In the genomic region with DNA sequence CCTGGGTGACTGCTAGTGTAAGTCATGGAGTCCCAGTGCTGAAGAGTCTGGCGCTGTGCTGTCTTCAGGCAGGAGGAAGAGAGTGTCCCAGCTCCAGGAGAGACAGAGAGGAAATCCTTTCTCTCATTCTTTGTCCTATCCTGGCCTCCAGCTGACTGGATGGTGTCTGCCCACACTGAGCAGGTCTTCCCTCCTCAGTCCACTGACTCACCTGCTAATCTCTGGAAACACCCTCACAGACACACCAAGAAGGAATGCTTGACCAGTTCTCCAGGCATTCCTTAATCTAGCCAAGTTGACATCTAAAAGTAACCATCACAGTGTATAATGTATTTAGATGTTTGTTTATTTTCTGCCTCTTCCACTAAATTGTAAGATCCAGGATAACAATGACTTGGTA, we compare ENCODE assay signal across 16 cellular contexts. TPM values are rescaled to one million over a fixed set of nuclear protein-coding genes. Genes with fewer than 3 reads are reported as not detected.
DNase-seq lines count a peak whose midpoint lies in the region; ATAC-seq and TF ChIP-seq lines count a peak whose summit lies in the region.
"Had no signal": no experiment of that assay in that cellular context is flagged by ENCODE, and none has a peak within 500 bp of the region (broad histone marks: within the 10 kb centered on the region; RNA-seq: fewer than 3 reads in every experiment).

No MANE protein-coding gene starts in this region.

- H3K4me3 ChIP-seq in SK-N-SH (ENCODE audit: low read depth in 2 of 2, low read length in 1 of 2), result no peak overlapping the region
- H3K4me3 ChIP-seq in SJSA1, result no peak overlapping the region
- H3K4me3 ChIP-seq in fibroblast of the aortic adventitia (ENCODE audit: low read depth, low read length), result no peak overlapping the region
- H3K4me3 ChIP-seq: coronary artery had no signal

- H4K20me1 ChIP-seq in SK-N-SH (ENCODE audit: insufficient read depth), result no peaks in the 10 kb centered on the region

- H3K79me2 ChIP-seq in SK-N-SH (ENCODE audit: insufficient read depth), result no peaks in the 10 kb centered on the region

- peaks cover 49 to 75% of the 10 kb centered on the region in 2 donors for H3K27me3 Mint-ChIP-seq in effector memory CD8-positive, alpha-beta T cell

- no peak overlapping the region for H3K9ac ChIP-seq in SK-N-SH

- no peaks in the 10 kb centered on the region for H3K9me2 ChIP-seq in SK-N-SH

- H3K4me1 ChIP-seq in SK-N-SH (ENCODE audit: control insufficient read depth in 1 of 2, insufficient read depth in 2 of 2, low read depth in 1 of 2, low read length in 1 of 2) (peaks cover 0 to 8% of the 10 kb centered on the region in 2 experiments; a peak in 1 of 4 replicates), SJSA1 (replicated peaks) (peaks cover 16% of the 10 kb centered on the region)

- POLR2A ChIA-PET in SK-N-SH (lab: Yijun Ruan, JAX), result no interaction called here

- no peak overlapping the region for H3K4me3 Mint-ChIP-seq in effector memory CD8-positive, alpha-beta T cell
- H3K4me3 Mint-ChIP-seq: activated naive CD8-positive, alpha-beta T cell treated with anti-CD3 and anti-CD28 coated beads, Interleukin-2, amount 10 ng/mL, durations not matched to agents 7 days and 5 days; stimulated activated naive CD8-positive, alpha-beta T cell treated with anti-CD3 and anti-CD28 coated beads, Interleukin-15, amount 100 ng/mL, for 72 hours; T-cell had no signal

- H3K36me3 Mint-ChIP-seq in effector memory CD8-positive, alpha-beta T cell (ENCODE audit: insufficient read depth), result no peaks in the 10 kb centered on the region
- H3K36me3 Mint-ChIP-seq: activated naive CD8-positive, alpha-beta T cell treated with anti-CD3 and anti-CD28 coated beads, Interleukin-2, amount 10 ng/mL, durations not matched to agents 7 days and 5 days; T-cell had no signal

- no CpG with 5 or more reads among the region's 1 CpG for WGBS in SK-N-SH (ENCODE audit: low lambda C conversion rate)

- H3K27ac ChIP-seq in SK-N-SH (ENCODE audit: low read depth in 2 of 2, low read length in 1 of 2), result no peak overlapping the region
- peak overlapping the region; percentile 42 for H3K27ac ChIP-seq in SJSA1
- H3K27ac ChIP-seq: 22Rv1, coronary artery had no signal

- ATAC-seq in SK-N-SH treated with all-trans-retinoic acid at 6 μM for 48 hours (no peak; the same call in 2 of the 3 replicates), HG02610 (IDR thresholded peaks at IDR 0.05; ENCODE audit: unreplicated experiment) (no peak)
- ATAC-seq in effector memory CD8-positive, alpha-beta T cell (replicated peaks), result no peak
- ATAC-seq: stimulated activated naive CD8-positive, alpha-beta T cell treated with anti-CD3 and anti-CD28 coated beads, Interleukin-15, amount 100 ng/mL, for 72 hours; T-cell had no signal

- no peaks in the 10 kb centered on the region for H3K9me3 Mint-ChIP-seq in effector memory CD8-positive, alpha-beta T cell
- H3K9me3 Mint-ChIP-seq: activated naive CD8-positive, alpha-beta T cell treated with anti-CD3 and anti-CD28 coated beads, Interleukin-2, amount 10 ng/mL, durations not matched to agents 7 days and 5 days; stimulated activated naive CD8-positive, alpha-beta T cell treated with anti-CD3 and anti-CD28 coated beads, Interleukin-15, amount 100 ng/mL, for 72 hours; T-cell had no signal

- no peak overlapping the region for H2AFZ ChIP-seq in SK-N-SH (ENCODE audit: low read depth)

- TF ChIP-seq RAD21 in SK-N-SH (IDR thresholded peaks at IDR 0.05; ENCODE audit: low read length), result no peak

- H3K4me1 Mint-ChIP-seq in effector memory CD8-positive, alpha-beta T cell (ENCODE audit: low read depth in 2 of 2), result no peaks in the 10 kb centered on the region
- H3K4me1 Mint-ChIP-seq: activated naive CD8-positive, alpha-beta T cell treated with anti-CD3 and anti-CD28 coated beads, Interleukin-2, amount 10 ng/mL, durations not matched to agents 7 days and 5 days; stimulated activated naive CD8-positive, alpha-beta T cell treated with anti-CD3 and anti-CD28 coated beads, Interleukin-15, amount 100 ng/mL, for 72 hours; T-cell had no signal

- H3K36me3 ChIP-seq in SK-N-SH (replicated peaks in 1 of 2; ENCODE audit: control insufficient read depth in 1 of 2, insufficient read depth in 2 of 2, low read length in 1 of 2) (no peaks in the 10 kb centered on the region), SJSA1 (no peaks in the 10 kb centered on the region)

- DNase-seq in SK-N-SH, result no peak
- peak; percentile 55 to 65 for DNase-seq in SJSA1 (ENCODE audit: low read depth in 1 of 2, low spot score in 2 of 2)
- DNase-seq in fibroblast of the aortic adventitia (ENCODE audit: low read depth), result peak; percentile 78
- DNase-seq in T-helper 9 cell, result no peak
- no peak for DNase-seq in NCI-H2029 (lab: John Stamatoyannopoulos, UW)
- no peak for DNase-seq in effector memory CD8-positive, alpha-beta T cell
- DNase-seq: activated CD4-positive, alpha-beta T cell treated with anti-CD3 and anti-CD28 coated beads for 1 hour; activated naive CD8-positive, alpha-beta T cell treated with anti-CD3 and anti-CD28 coated beads, Interleukin-2, amount 10 ng/mL, durations not matched to agents 7 days and 5 days; NCI-H1417; nucleus accumbens; stimulated activated naive CD8-positive, alpha-beta T cell treated with anti-CD3 and anti-CD28 coated beads, Interleukin-15, amount 100 ng/mL, for 72 hours; T-cell had no signal

- H3K27me3 ChIP-seq in SK-N-SH (ENCODE audit: insufficient read depth) (no peaks in the 10 kb centered on the region; the same call in 1 of the 2 replicates), SJSA1 (replicated peaks) (no peaks in the 10 kb centered on the region)

- TF ChIP-seq CTCF in SK-N-SH (IDR thresholded peaks at IDR 0.05), result no peak
- no peak for TF ChIP-seq CTCF in fibroblast of the aortic adventitia (IDR thresholded peaks at IDR 0.05; ENCODE audit: insufficient read depth, low read length)

- no peak overlapping the region for H3K27ac Mint-ChIP-seq in effector memory CD8-positive, alpha-beta T cell
- H3K27ac Mint-ChIP-seq: activated naive CD8-positive, alpha-beta T cell treated with anti-CD3 and anti-CD28 coated beads, Interleukin-2, amount 10 ng/mL, durations not matched to agents 7 days and 5 days; T-cell had no signal

- CTCF ChIA-PET in SK-N-SH (lab: Yijun Ruan, JAX), result interaction anchor here (1.6 to 1.8 kb wide), 2 partner anchors 28 to 38 kb away, joined by 4 to 7 read pairs; no protein-coding TSS in a partner anchor

- peaks cover 4% of the 10 kb centered on the region for H3F3A ChIP-seq in SK-N-SH (replicated peaks; ENCODE audit: insufficient read depth)

- no peak overlapping the region; the same call in 1 of the 2 replicates for H3K4me2 ChIP-seq in SK-N-SH

- no peak for TF ChIP-seq EP300 in SK-N-SH (IDR thresholded peaks at IDR 0.05; ENCODE audit: borderline replicate concordance in 1 of 2, low read depth in 1 of 2, low read length in 1 of 2)

- H3K9me3 ChIP-seq in SK-N-SH (no peaks in the 10 kb centered on the region), SJSA1 (replicated peaks) (no peaks in the 10 kb centered on the region)

TF ChIP-seq in SK-N-SH, 30 proteins besides CTCF, POLR2A, EP300 and RAD21:
- TF ChIP-seq MXI1 (IDR thresholded peaks at IDR 0.05; ENCODE audit: low read depth, low read length) (no peak), FOSL2 (IDR thresholded peaks at IDR 0.05; ENCODE audit: borderline replicate concordance, low read depth) (peak; percentile 40; the same call in 1 of the 2 replicates)

TF ChIP-seq in SK-N-SH treated with all-trans-retinoic acid at 6 μM for 48 hours, 23 proteins besides CTCF, POLR2A, EP300 and RAD21 (continues in another document):
- no peak for TF ChIP-seq PPARA (CRISPR knock-in tag; IDR thresholded peaks at IDR 0.05; ENCODE audit: borderline replicate concordance)
- TF ChIP-seq ZNF8 (CRISPR knock-in tag; IDR thresholded peaks at IDR 0.05), result no peak
- no peak for TF ChIP-seq SNAI2 (CRISPR knock-in tag; IDR thresholded peaks at IDR 0.05)
- no peak for TF ChIP-seq GLIS3 (CRISPR knock-in tag; IDR thresholded peaks at IDR 0.05)
- TF ChIP-seq TSHZ2 (CRISPR knock-in tag; IDR thresholded peaks at IDR 0.05), result no peak
- TF ChIP-seq CREB5 (CRISPR knock-in tag; IDR thresholded peaks at IDR 0.05; ENCODE audit: low read depth), result no peak

RNA-seq across cellular contexts. Expression of gene EMP1, which starts 53.9 kb away (rescaled TPM):
- polyA plus RNA-seq in SK-N-SH (2012; rRNA removed), result 67.4 and 111 TPM in 2 replicates
- 53.2 and 70.1 TPM in 2 replicates for polyA plus RNA-seq in SK-N-SH (2012; cell fraction: cytosol; rRNA removed)
- polyA plus RNA-seq in SK-N-SH (2012; cell fraction: nucleus; rRNA removed), result 77.6 and 144 TPM in 2 replicates
- 45.2 and 159 TPM in 2 replicates for total RNA-seq in SJSA1 (2014; rRNA removed; shearing (Covaris generic))
- 19.1 and 244 TPM in 2 replicates for total RNA-seq in fibroblast of the aortic adventitia (ENCODE audit: low replicate concordance)

Comparison
In these comparisons a context has a peak if more than half of its experiments do, and no peak if none do; other contexts are left out.
1. DNase-seq: peak in SJSA1 (2 of 2) and fibroblast of the aortic adventitia (single experiment); none in SK-N-SH (single experiment), T-helper 9 cell (single experiment), NCI-H2029 (single experiment) and effector memory CD8-positive, alpha-beta T cell (0 of 3).